21 cellular contexts compared by ENCODE assay signal in the genomic region with DNA sequence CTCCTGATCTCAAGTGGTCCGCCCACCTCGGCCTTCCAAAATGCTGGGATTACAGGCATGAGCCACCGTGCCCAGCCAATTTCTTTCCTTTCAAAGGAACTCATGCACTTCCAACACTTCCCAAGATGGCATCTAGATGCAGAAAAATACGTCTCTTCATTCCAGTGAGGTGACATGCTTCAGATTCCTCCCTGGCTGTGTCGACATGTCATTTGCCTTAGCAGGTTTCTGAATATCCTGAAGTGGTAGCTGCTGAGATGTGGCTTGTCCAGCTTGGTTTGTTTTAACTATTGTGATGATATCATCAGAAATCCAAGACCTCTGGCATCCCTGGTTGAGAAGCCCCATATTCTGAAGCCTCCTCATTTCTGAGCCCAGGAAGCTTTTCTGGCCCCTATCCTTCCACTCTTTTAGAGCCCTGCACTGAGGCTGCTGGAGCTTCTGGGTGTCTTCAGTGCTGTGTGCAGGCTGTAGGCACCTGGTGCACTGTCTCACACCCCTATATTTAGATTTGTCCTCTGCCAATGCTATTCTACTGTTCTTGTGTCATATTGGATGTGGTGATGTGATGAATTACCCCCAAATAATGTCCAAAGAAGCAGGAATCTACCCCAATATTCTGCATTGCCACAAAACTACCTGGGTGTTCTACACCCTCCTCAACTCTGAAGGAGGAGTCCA.
A peak's percentile ranks its signal among the peaks of the same experiment; 100 is the strongest.
DNase-seq lines count a peak whose midpoint lies in the region; ATAC-seq and TF ChIP-seq lines count a peak whose summit lies in the region.
"Had no signal": no experiment of that assay in that cellular context is flagged by ENCODE, and none has a peak within 500 bp of the region (broad histone marks: within the 10 kb centered on the region; RNA-seq: fewer than 3 reads in every experiment).

No MANE protein-coding gene starts in this region.

- no peak for TF ChIP-seq POLR2A in Peyer's patch (IDR thresholded peaks at IDR 0.05)

- peaks cover 3% of the 10 kb centered on the region for H3K4me1 ChIP-seq in psoas muscle
- no peaks in the 10 kb centered on the region for H3K4me1 ChIP-seq in Peyer's patch
- H3K4me1 ChIP-seq: BLaER1, SJCRH30 had no signal

- ATAC-seq in psoas muscle (peak; percentile 47 to 82 (median 65)), HG03095 (IDR thresholded peaks at IDR 0.05; ENCODE audit: unreplicated experiment) (no peak)
- ATAC-seq: GM12878, HCT116 had no signal

- no peaks in the 10 kb centered on the region for H3K9me3 ChIP-seq in psoas muscle
- H3K9me3 ChIP-seq in Peyer's patch, result no peaks in the 10 kb centered on the region
- H3K9me3 ChIP-seq: BLaER1, SJCRH30 had no signal

- H3K4me3 ChIP-seq in psoas muscle, result no peak overlapping the region
- H3K4me3 ChIP-seq in Peyer's patch, result no peak overlapping the region
- H3K4me3 ChIP-seq: BLaER1, GM12878, SJCRH30 had no signal

- WGBS in psoas muscle, 3 donors, result 56 to 65% (median 62%) methylated on average over 5 of the region's 5 CpGs

- H3K36me3 ChIP-seq in psoas muscle (ENCODE audit: insufficient read depth in 1 of 2, low read depth in 1 of 2) (no peaks in the 10 kb centered on the region), Peyer's patch (no peaks in the 10 kb centered on the region)
- H3K36me3 ChIP-seq: BLaER1, SJCRH30 had no signal

- intact Hi-C loops in psoas muscle (cut with DNase I), result no loop called here

- H3K27ac ChIP-seq in psoas muscle (no peak overlapping the region), Peyer's patch (no peak overlapping the region)
- H3K27ac ChIP-seq: BLaER1, KMS-11, SJCRH30 had no signal

- DNase-seq in EL (peak; percentile 35), M059J (ENCODE audit: low read depth) (peak; percentile 24), islet precursor cell (peak; percentile 73), psoas muscle (no peak), Peyer's patch (no peak), GM19240 (ENCODE audit: insufficient read length, low spot score) (no peak)
- DNase-seq: CD4-positive, alpha-beta T cell; COR-L47; DMS 273 treated with DMSO at 0.1 percent for 48 hours; DMS79 treated with DMSO at 0.1 percent for 48 hours; NCI-H1105 treated with DMSO at 0.1 percent for 48 hours; NCI-H1694 treated with DMSO at 0.1 percent for 48 hours; NCI-H2081 treated with DMSO at 0.1 percent for 48 hours; NCI-H2171 treated with DMSO at 0.1 percent for 48 hours; NCI-H524 treated with DMSO at 0.1 percent for 48 hours; SJCRH30 had no signal

- TF ChIP-seq CTCF in psoas muscle (IDR thresholded peaks at IDR 0.05) (no peak), Peyer's patch (IDR thresholded peaks at IDR 0.05) (no peak)

- H3K27me3 ChIP-seq in psoas muscle (ENCODE audit: insufficient read depth in 3 of 3, low read length in 2 of 3), result no peaks in the 10 kb centered on the region
- H3K27me3 ChIP-seq in Peyer's patch, result no peaks in the 10 kb centered on the region
- H3K27me3 ChIP-seq: SJCRH30 had no signal

Comparison
In these comparisons a context has a peak if more than half of its experiments do, and no peak if none do; other contexts are left out.
1. DNase-seq: peak in EL (single experiment), M059J (single experiment) and islet precursor cell (single experiment); none in psoas muscle (0 of 2), Peyer's patch (0 of 3) and GM19240 (single experiment).